9 cellular contexts compared by ENCODE assay signal in the genomic region with DNA sequence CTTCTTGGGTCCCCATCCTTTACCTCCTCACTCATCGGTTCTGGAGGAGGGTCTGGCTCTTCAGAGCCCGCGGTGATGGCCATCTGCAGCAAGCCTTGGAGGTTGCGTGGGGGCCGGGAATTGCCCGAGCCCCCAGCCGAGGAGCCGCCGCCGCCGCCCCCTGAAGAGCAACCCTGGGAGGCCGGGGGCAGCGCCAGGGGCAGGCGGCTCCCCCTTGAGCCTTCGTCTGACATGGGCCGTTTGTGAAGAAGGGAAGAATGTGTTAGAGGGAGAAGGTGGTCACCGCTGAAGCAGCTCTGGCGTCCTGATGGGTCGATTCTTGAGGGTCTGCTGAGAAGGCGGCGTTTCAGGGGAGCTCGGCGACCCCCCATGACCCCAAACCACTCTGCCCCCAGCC. TPM values are rescaled to one million over a fixed set of nuclear protein-coding genes. Genes with fewer than 3 reads are reported as not detected.
DNase-seq lines count a peak whose midpoint lies in the region; ATAC-seq, FAIRE-seq and TF ChIP-seq lines count a peak whose summit lies in the region.
"Had no signal": no experiment of that assay in that cellular context is flagged by ENCODE, and none has a peak within 500 bp of the region (broad histone marks: within the 10 kb centered on the region; RNA-seq: fewer than 3 reads in every experiment).

No MANE protein-coding gene starts in this region.

- dilution Hi-C loops in endothelial cell of umbilical vein (cut with MboI; ENCODE audit: extremely low pct_ligation_motif_present, low sequenced_read_pairs) = no loop called here

- ATAC-seq in CD4-positive, alpha-beta T cell (ENCODE audit: poor library complexity) = no peak
- ATAC-seq in PC-3 (no peak), GM18505 (IDR thresholded peaks at IDR 0.05; ENCODE audit: unreplicated experiment) (no peak)

- no peaks in the 10 kb centered on the region for H3K9me2 ChIP-seq in PC-3 (replicated peaks; ENCODE audit: low read length)

- H3K79me2 ChIP-seq in PC-3 (ENCODE audit: low read length) = peaks cover 16% of the 10 kb centered on the region
- no peaks in the 10 kb centered on the region for H3K79me2 ChIP-seq in endothelial cell of umbilical vein (ENCODE audit: control insufficient read depth, insufficient read depth, low read length)

- intact Hi-C loops in CD4-positive, alpha-beta T cell (cut with DNase I, micrococcal nuclease) = no loop called here
- intact Hi-C loops in PC-3 (cut with micrococcal nuclease) (no loop called here), endothelial cell of umbilical vein (cut with micrococcal nuclease) (no loop called here)

- peaks cover 7% of the 10 kb centered on the region for H3F3A ChIP-seq in PC-3 (ENCODE audit: low read length, unreplicated experiment)

- no peaks in the 10 kb centered on the region for H3K9me3 ChIP-seq in CD4-positive, alpha-beta T cell (ENCODE audit: control insufficient read depth, low read length)
- H3K9me3 ChIP-seq in PC-3 (ENCODE audit: low read length) (no peaks in the 10 kb centered on the region), endothelial cell of umbilical vein (replicated peaks; ENCODE audit: control insufficient read depth, insufficient read depth, low read length) (no peaks in the 10 kb centered on the region), neutrophil (no peaks in the 10 kb centered on the region)

- no peaks in the 10 kb centered on the region for H3K9me1 ChIP-seq in endothelial cell of umbilical vein (replicated peaks; ENCODE audit: control insufficient read depth, extremely low read depth, insufficient read depth, low read length)

- H3K27me3 Mint-ChIP-seq in CD4-positive, alpha-beta T cell = no peaks in the 10 kb centered on the region

- peak overlapping the region; percentile 98 for H3K4me3 Mint-ChIP-seq in CD4-positive, alpha-beta T cell

- peak overlapping the region; percentile 79 for H3K27ac ChIP-seq in CD4-positive, alpha-beta T cell (ENCODE audit: low read depth, low read length)
- H3K27ac ChIP-seq in PC-3 (ENCODE audit: low read length) (peak overlapping the region; percentile 68), endothelial cell of umbilical vein (ENCODE audit: insufficient read depth, low read depth, low read length) (no peak overlapping the region), neutrophil (no peak overlapping the region)

- H3K27me3 ChIP-seq in CD4-positive, alpha-beta T cell (ENCODE audit: control insufficient read depth, insufficient read depth, low read length) = no peaks in the 10 kb centered on the region
- 0 out of 2 replicates have a peak, but pooled peaks cover 4% of the 10 kb centered on the region for H3K27me3 ChIP-seq in PC-3 (ENCODE audit: low read length)
- H3K27me3 ChIP-seq in endothelial cell of umbilical vein (ENCODE audit: control insufficient read depth in 2 of 2, insufficient read depth in 2 of 2, low read length in 2 of 2) = peaks cover 5 to 6% of the 10 kb centered on the region in 2 experiments
- peaks cover 21% of the 10 kb centered on the region for H3K27me3 ChIP-seq in neutrophil

- peak overlapping the region; percentile 93 for H3K27ac Mint-ChIP-seq in CD4-positive, alpha-beta T cell

- peaks cover 16% of the 10 kb centered on the region for H3K36me3 ChIP-seq in PC-3 (ENCODE audit: low read depth, low read length)
- H3K36me3 ChIP-seq in endothelial cell of umbilical vein (ENCODE audit: control insufficient read depth in 2 of 2, extremely low read depth in 1 of 2, insufficient read depth in 2 of 2, low read length in 2 of 2) = peaks cover 0 to 2% of the 10 kb centered on the region in 2 experiments
- no peaks in the 10 kb centered on the region for H3K36me3 ChIP-seq in neutrophil

- peaks cover 42% of the 10 kb centered on the region for H3K4me1 Mint-ChIP-seq in CD4-positive, alpha-beta T cell (ENCODE audit: low read depth)

- H2AFZ ChIP-seq in PC-3 (ENCODE audit: low read length) (peak overlapping the region; percentile 85), endothelial cell of umbilical vein (ENCODE audit: low read depth, low read length) (peak overlapping the region; percentile 98)

- H3K9me3 Mint-ChIP-seq in CD4-positive, alpha-beta T cell = no peaks in the 10 kb centered on the region

- TF ChIP-seq POLR2A in endothelial cell of umbilical vein (IDR thresholded peaks at IDR 0.05; ENCODE audit: low read depth, low read length) (no peak), GM18505 (IDR thresholded peaks at IDR 0.05; ENCODE audit: borderline replicate concordance, extremely low read depth, insufficient read depth, insufficient read length) (no peak), GM12892 (IDR thresholded peaks at IDR 0.05; ENCODE audit: low read depth, low read length) (no peak)

- POLR2A ChIA-PET in CD4-positive, alpha-beta T cell (lab: Charles Lee) = interaction anchor here (1.0 to 5.9 kb wide), 9 partner anchors 11 to 320 kb away, joined by 3 to 79 read pairs (median 8); a partner anchor contains a TSS
- POLR2A ChIA-PET in PC-3 (lab: Charles Lee; ENCODE audit: unreplicated experiment) (interaction anchor here (0.5 to 1.1 kb wide), 2 partner anchors 20 to 394 kb away, joined by 5 to 10 read pairs; a partner anchor contains a TSS), endothelial cell of umbilical vein (lab: Charles Lee) (interaction anchor here (0.7 to 2.0 kb wide), 4 partner anchors 20 to 198 kb away, joined by 3 to 8 read pairs (median 6); a partner anchor contains a TSS)

- CTCF ChIA-PET in CD4-positive, alpha-beta T cell (lab: Charles Lee) = interaction anchor here (1.3 to 1.6 kb wide), 3 partner anchors 13 to 25 kb away, joined by 3 to 8 read pairs (median 7); no protein-coding TSS in a partner anchor
- CTCF ChIA-PET in PC-3 (lab: Charles Lee) (no interaction called here), endothelial cell of umbilical vein (lab: Charles Lee) (interaction anchor here (1.1 to 1.5 kb wide), 2 partner anchors 12 to 20 kb away, joined by 6 to 7 read pairs; a partner anchor contains a TSS)

- H3K9ac ChIP-seq in PC-3 (ENCODE audit: low read length) (peak overlapping the region; percentile 84), endothelial cell of umbilical vein (replicated peaks; ENCODE audit: extremely low read depth, insufficient read depth, low read length) (peak overlapping the region; percentile 64)

- peaks cover 10% of the 10 kb centered on the region; the same call in 1 of the 2 replicates for H3K4me1 ChIP-seq in PC-3 (ENCODE audit: insufficient read depth, low read length)
- H3K4me1 ChIP-seq in endothelial cell of umbilical vein (ENCODE audit: control insufficient read depth, extremely low read depth, insufficient read depth, low read length) = peaks cover 3% of the 10 kb centered on the region
- H3K4me1 ChIP-seq in neutrophil (ENCODE audit: control insufficient read depth in 1 of 2, insufficient read depth in 1 of 2, low read depth in 1 of 2, low read length in 1 of 2) = peaks cover 6 to 14% of the 10 kb centered on the region in 2 experiments

- BruUV-seq in PC-3 (replicated peaks; lab: Mats Ljungman, UMichigan) (TSS peak; percentile 50), endothelial cell of umbilical vein (replicated peaks; lab: Mats Ljungman, UMichigan) (TSS peak; percentile 23)

- no peak for TF ChIP-seq CTCF in CD4-positive, alpha-beta T cell (IDR thresholded peaks at IDR 0.05)
- TF ChIP-seq CTCF in PC-3 (conservative IDR thresholded peaks at IDR 0.05; ENCODE audit: low read depth, low read length) (no peak), endothelial cell of umbilical vein (IDR thresholded peaks at IDR 0.05; ENCODE audit: extremely low read depth in 1 of 2, insufficient read depth in 1 of 2, low read depth in 1 of 2, low read length in 2 of 2) (no peak), neutrophil (IDR thresholded peaks at IDR 0.05) (no peak)

- FAIRE-seq in endothelial cell of umbilical vein (lab: Jason Lieb, UNC) (no peak), GM12892 (lab: Jason Lieb, UNC) (no peak)

- H3K4me3 ChIP-seq in PC-3 (ENCODE audit: low read length) = peak overlapping the region; percentile 96
- peak overlapping the region; percentile 66 to 96 (median 79) for H3K4me3 ChIP-seq in endothelial cell of umbilical vein (replicated peaks in 1 of 3; ENCODE audit: insufficient read depth in 1 of 3, low read depth in 1 of 3, low read length in 3 of 3)
- peak overlapping the region; percentile 73 to 83 for H3K4me3 ChIP-seq in neutrophil (ENCODE audit: low read depth in 1 of 2, low read length in 1 of 2)

- H3K36me3 Mint-ChIP-seq in CD4-positive, alpha-beta T cell (ENCODE audit: low read depth) = peaks cover 41% of the 10 kb centered on the region

- no peak for DNase-seq in CD4-positive, alpha-beta T cell
- no peak for DNase-seq in PC-3
- no peak for DNase-seq in endothelial cell of umbilical vein (ENCODE audit: low read depth, low spot score)
- DNase-seq in NCI-H524 treated with DMSO at 0.1 percent for 48 hours (lab: John Stamatoyannopoulos, UW) = no peak
- no peak for DNase-seq in superior temporal gyrus (ENCODE audit: extremely low spot score)
- DNase-seq in GM12892 (ENCODE audit: insufficient read length) = no peak

- peak overlapping the region; percentile 89 for H3K4me2 ChIP-seq in PC-3 (ENCODE audit: low read length)
- H3K4me2 ChIP-seq in endothelial cell of umbilical vein (ENCODE audit: insufficient read depth, low read length) = peak overlapping the region; percentile 25

- no peaks in the 10 kb centered on the region for H4K20me1 ChIP-seq in PC-3 (ENCODE audit: low read length)
- H4K20me1 ChIP-seq in endothelial cell of umbilical vein (replicated peaks; ENCODE audit: control insufficient read depth, extremely low read depth, insufficient read depth, low read length) = no peaks in the 10 kb centered on the region

RNA-seq across cellular contexts. Expression of a gene that starts 0.5 kb away (rescaled TPM):
- 10 to 100 TPM; 14.3 to 15.1 TPM for total RNA-seq in CD4-positive, alpha-beta T cell
- total RNA-seq in PC-3 (2014; rRNA removed) = 122 and 148 TPM in 2 replicates
- total RNA-seq in endothelial cell of umbilical vein = 30.4 and 38.5 TPM in 2 replicates
- 47.5 and 60.3 TPM in 2 replicates for polyA plus RNA-seq in endothelial cell of umbilical vein
- polyA plus RNA-seq in endothelial cell of umbilical vein (2011; cell fraction: cytosol; rRNA removed) = 31.7 and 39.6 TPM in 2 replicates
- polyA plus RNA-seq in endothelial cell of umbilical vein (2011; cell fraction: nucleus; rRNA removed) = 19.7 and 21.0 TPM in 2 replicates
- polyA plus RNA-seq in endothelial cell of umbilical vein (2012) = 25.6 and 29.3 TPM in 2 replicates
- 12.3 and 15.4 TPM in 2 replicates for polyA minus RNA-seq in endothelial cell of umbilical vein
- 54.4 TPM for polyA minus RNA-seq in endothelial cell of umbilical vein (2011; cell fraction: cytosol; rRNA and poly(A)+ RNA removed)
- 5.7 and 7.6 TPM in 2 replicates for polyA minus RNA-seq in endothelial cell of umbilical vein (2011; cell fraction: nucleus; rRNA and poly(A)+ RNA removed)
- 7.7 TPM for polyA plus RNA-seq in GM12892 (2012; ENCODE audit: missing spikeins)

RNA-seq across cellular contexts. Expression of a gene that starts 4.4 kb away (rescaled TPM):
- 1 to 10 TPM; 2.6 to 2.7 TPM for total RNA-seq in CD4-positive, alpha-beta T cell
- total RNA-seq in PC-3 (2014; rRNA removed) (5.1 and 8.7 TPM in 2 replicates), endothelial cell of umbilical vein (0.44 and 0.46 TPM in 2 replicates)
- 0.33 and 0.68 TPM in 2 replicates for polyA plus RNA-seq in endothelial cell of umbilical vein
- 0.15 and 0.17 TPM in 2 replicates for polyA plus RNA-seq in endothelial cell of umbilical vein (2011; cell fraction: cytosol; rRNA removed)
- polyA plus RNA-seq in endothelial cell of umbilical vein (2011; cell fraction: nucleus; rRNA removed) = 1.0 and 1.4 TPM in 2 replicates
- 0.94 and 1.2 TPM in 2 replicates for polyA plus RNA-seq in endothelial cell of umbilical vein (2012)
- polyA minus RNA-seq in endothelial cell of umbilical vein = 1.2 TPM in 1 of 2 replicates, not detected in the other
- polyA minus RNA-seq in endothelial cell of umbilical vein (2011; cell fraction: cytosol; rRNA and poly(A)+ RNA removed) = 0.82 TPM
- polyA minus RNA-seq in endothelial cell of umbilical vein (2011; cell fraction: nucleus; rRNA and poly(A)+ RNA removed) = not detected in 2 replicates
- polyA plus RNA-seq in GM12892 (2012; ENCODE audit: missing spikeins) = 0.19 TPM

RNA-seq across cellular contexts. Expression of a gene that starts 20.6 kb away (rescaled TPM):
- total RNA-seq in CD4-positive, alpha-beta T cell = 100 to 1,000 TPM; 172 to 182 TPM
- total RNA-seq in PC-3 (2014; rRNA removed) (159 and 221 TPM in 2 replicates), endothelial cell of umbilical vein (68.3 and 71.8 TPM in 2 replicates)
- polyA plus RNA-seq in endothelial cell of umbilical vein = 35.7 and 36.0 TPM in 2 replicates
- 39.7 and 44.5 TPM in 2 replicates for polyA plus RNA-seq in endothelial cell of umbilical vein (2011; cell fraction: cytosol; rRNA removed)
- polyA plus RNA-seq in endothelial cell of umbilical vein (2011; cell fraction: nucleus; rRNA removed) = 90.6 and 94.5 TPM in 2 replicates
- polyA plus RNA-seq in endothelial cell of umbilical vein (2012) = 44.4 and 44.9 TPM in 2 replicates
- polyA minus RNA-seq in endothelial cell of umbilical vein = 45.2 and 59.6 TPM in 2 replicates
- 69.8 TPM for polyA minus RNA-seq in endothelial cell of umbilical vein (2011; cell fraction: cytosol; rRNA and poly(A)+ RNA removed)
- polyA minus RNA-seq in endothelial cell of umbilical vein (2011; cell fraction: nucleus; rRNA and poly(A)+ RNA removed) = 35.9 and 45.7 TPM in 2 replicates
- 52.7 TPM for polyA plus RNA-seq in GM12892 (2012; ENCODE audit: missing spikeins)

RNA-seq across cellular contexts. Expression of a gene that starts 45.8 kb away (rescaled TPM):
- total RNA-seq in CD4-positive, alpha-beta T cell = not detected
- not detected in 2 replicates for total RNA-seq in PC-3 (2014; rRNA removed)
- total RNA-seq in endothelial cell of umbilical vein = not detected in 2 replicates
- polyA plus RNA-seq in endothelial cell of umbilical vein = not detected in 2 replicates
- polyA plus RNA-seq in endothelial cell of umbilical vein (2011; cell fraction: cytosol; rRNA removed) = not detected in 2 replicates
- polyA plus RNA-seq in endothelial cell of umbilical vein (2011; cell fraction: nucleus; rRNA removed) = not detected in 2 replicates
- not detected in 2 replicates for polyA plus RNA-seq in endothelial cell of umbilical vein (2012)
- not detected in 2 replicates for polyA minus RNA-seq in endothelial cell of umbilical vein
- polyA minus RNA-seq in endothelial cell of umbilical vein (2011; cell fraction: cytosol; rRNA and poly(A)+ RNA removed) = not detected
- not detected in 2 replicates for polyA minus RNA-seq in endothelial cell of umbilical vein (2011; cell fraction: nucleus; rRNA and poly(A)+ RNA removed)
- not detected for polyA plus RNA-seq in GM12892 (2012; ENCODE audit: missing spikeins)
- total RNA-seq: lung microvascular endothelial cell had no signal

RNA-seq across cellular contexts. Expression of a gene that starts 50.8 kb away (rescaled TPM):
- total RNA-seq in CD4-positive, alpha-beta T cell = 10 to 100 TPM; 11.7 to 11.8 TPM
- total RNA-seq in PC-3 (2014; rRNA removed) (11.1 and 11.8 TPM in 2 replicates), endothelial cell of umbilical vein (4.1 and 5.4 TPM in 2 replicates)
- polyA plus RNA-seq in endothelial cell of umbilical vein = 4.5 and 5.8 TPM in 2 replicates
- 1.1 and 1.8 TPM in 2 replicates for polyA plus RNA-seq in endothelial cell of umbilical vein (2011; cell fraction: cytosol; rRNA removed)
- 15.0 and 15.9 TPM in 2 replicates for polyA plus RNA-seq in endothelial cell of umbilical vein (2011; cell fraction: nucleus; rRNA removed)
- polyA plus RNA-seq in endothelial cell of umbilical vein (2012) = 2.2 and 3.2 TPM in 2 replicates
- 1.6 and 2.3 TPM in 2 replicates for polyA minus RNA-seq in endothelial cell of umbilical vein
- not detected for polyA minus RNA-seq in endothelial cell of umbilical vein (2011; cell fraction: cytosol; rRNA and poly(A)+ RNA removed)
- 3.6 and 6.4 TPM in 2 replicates for polyA minus RNA-seq in endothelial cell of umbilical vein (2011; cell fraction: nucleus; rRNA and poly(A)+ RNA removed)
- 2.0 TPM for polyA plus RNA-seq in GM12892 (2012; ENCODE audit: missing spikeins)

Comparison
In these comparisons a context has a peak if more than half of its experiments do, and no peak if none do; other contexts are left out.
1. H3K27ac ChIP-seq: peak in CD4-positive, alpha-beta T cell (single experiment) and PC-3 (single experiment); none in endothelial cell of umbilical vein (single experiment) and neutrophil (single experiment).
2. Peak in every context shown above with its lines, with median percentiles within 50 percentile points of each other: H3K4me3 ChIP-seq.